Comparison of ENCODE assay signal across 28 cellular contexts in the genomic region with DNA sequence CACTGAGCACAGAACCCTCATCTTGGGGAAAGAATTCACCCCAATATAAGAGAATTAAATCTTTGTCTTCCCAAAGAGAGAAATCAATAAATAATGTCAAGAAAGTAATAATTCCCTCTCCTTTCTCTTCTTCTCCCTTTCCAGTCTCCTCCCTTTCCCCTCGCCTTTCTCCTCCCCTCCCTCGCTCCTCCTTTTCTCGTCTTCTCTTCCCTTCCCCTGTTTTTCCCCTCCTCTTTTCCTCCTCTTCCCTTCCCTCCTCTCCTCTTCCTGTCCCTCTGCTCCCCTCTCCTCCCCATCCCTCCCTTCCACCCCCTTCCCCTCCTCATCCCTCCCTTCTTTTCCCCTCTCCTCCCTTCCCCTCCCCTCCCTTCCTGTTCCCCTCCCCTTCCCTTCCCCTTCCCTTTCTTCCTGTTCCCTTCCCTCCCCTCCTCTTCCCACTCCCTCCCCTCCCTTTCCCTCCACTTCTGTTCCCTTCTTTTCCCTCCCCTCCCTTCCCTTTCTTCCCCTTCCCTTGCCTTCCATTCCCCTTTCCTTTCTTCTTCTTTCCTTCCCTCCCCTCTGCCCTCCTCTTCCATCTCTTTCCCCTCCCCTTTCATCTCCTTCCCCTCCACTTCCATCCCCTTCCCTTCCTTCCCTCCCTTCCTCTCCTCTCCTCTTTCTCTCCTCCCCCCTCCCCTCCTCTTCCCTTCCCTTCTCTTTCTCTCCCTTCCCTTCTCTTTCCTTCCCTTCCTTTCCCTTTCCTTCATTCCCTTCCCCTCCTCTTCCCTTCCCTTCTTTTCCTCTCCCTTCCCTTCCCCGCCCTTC.
A peak's percentile ranks its signal among the peaks of the same experiment; 100 is the strongest.
DNase-seq lines count a peak whose midpoint lies in the region; ATAC-seq, FAIRE-seq and TF ChIP-seq lines count a peak whose summit lies in the region.
"Had no signal": no experiment of that assay in that cellular context is flagged by ENCODE, and none has a peak within 500 bp of the region (broad histone marks: within the 10 kb centered on the region; RNA-seq: fewer than 3 reads in every experiment).

No MANE protein-coding gene starts in this region.

- no peaks in the 10 kb centered on the region for H3K23me2 ChIP-seq in H9 (ENCODE audit: insufficient read length, low read depth, low read length, poor library complexity, severe bottlenecking)

- peaks cover 9 to 11% (median 10%) of the 10 kb centered on the region in 3 experiments for H3K36me3 Mint-ChIP-seq in H9 (ENCODE audit: insufficient read depth in 1 of 3, low read depth in 3 of 3)
- H3K36me3 Mint-ChIP-seq: CD14-positive monocyte; CD4-positive, CD25-positive, alpha-beta regulatory T cell; CD8-positive, alpha-beta memory T cell had no signal

- H3K9ac ChIP-seq in H9 (ENCODE audit: extremely low read depth, insufficient read length, low read length) = no peak overlapping the region
- H3K9ac ChIP-seq: BLaER1 had no signal

- no peak overlapping the region for H3K18ac ChIP-seq in H9 (ENCODE audit: insufficient read length, low read depth, low read length)

- FAIRE-seq in urothelium cell line (lab: Jason Lieb, UNC) = peak; percentile 5
- FAIRE-seq: A204.1, GM12878, GM12892, GM18507 had no signal

- TF ChIP-seq CTCF in H9 (conservative IDR thresholded peaks at IDR 0.05) = no peak
- TF ChIP-seq CTCF in HEK293 (tag by site-specific recombination; IDR thresholded peaks at IDR 0.05) = no peak

- H3K27ac ChIP-seq in H9 (ENCODE audit: insufficient read length, low read depth, low read length) (no peak overlapping the region), HEK293 (ENCODE audit: extremely low read depth, low read depth, low read length) (no peak overlapping the region)
- H3K27ac ChIP-seq: BLaER1 had no signal

- H3K4ac ChIP-seq in H9 (ENCODE audit: low read depth, low read length) = no peak overlapping the region

- ATAC-seq in GM19328 (IDR thresholded peaks at IDR 0.05; ENCODE audit: unreplicated experiment) (no peak), HG03457 (IDR thresholded peaks at IDR 0.05; ENCODE audit: unreplicated experiment) (no peak)
- ATAC-seq: GM12878 had no signal

- H2BK12ac ChIP-seq in H9 (ENCODE audit: insufficient read length, low read depth, low read length) = no peak overlapping the region

- no peak overlapping the region for H3K23ac ChIP-seq in H9 (ENCODE audit: insufficient read length, low read depth, low read length)

- H3K9me3 ChIP-seq in H9 (ENCODE audit: control insufficient read depth, low read depth, low read length) = no peaks in the 10 kb centered on the region
- H3K9me3 ChIP-seq in HEK293 (ENCODE audit: control insufficient read depth, insufficient read depth, low read depth, low read length) = no peaks in the 10 kb centered on the region
- H3K9me3 ChIP-seq: BE2C had no signal

- no peaks in the 10 kb centered on the region for H3K79me1 ChIP-seq in H9 (ENCODE audit: insufficient read depth, low read depth, low read length, poor library complexity, severe bottlenecking)

- no peak overlapping the region for H2BK120ac ChIP-seq in H9 (ENCODE audit: low read depth, low read length, poor library complexity, severe bottlenecking)

- H3K4me3 Mint-ChIP-seq in H9 = no peak overlapping the region
- H3K4me3 Mint-ChIP-seq: CD14-positive monocyte; CD4-positive, alpha-beta memory T cell; CD4-positive, CD25-positive, alpha-beta regulatory T cell; CD8-positive, alpha-beta memory T cell had no signal

- no peak overlapping the region for H3K27ac Mint-ChIP-seq in H9
- H3K27ac Mint-ChIP-seq: CD14-positive monocyte; CD4-positive, alpha-beta memory T cell; CD4-positive, CD25-positive, alpha-beta regulatory T cell; CD8-positive, alpha-beta memory T cell had no signal

- CTCF ChIA-PET in HEK293 (lab: Yijun Ruan, JAX) = no interaction called here

- H3K14ac ChIP-seq in H9 (ENCODE audit: insufficient read depth, low read length) = no peak overlapping the region

- H3K4me2 ChIP-seq in H9 (ENCODE audit: insufficient read depth, insufficient read length, low read length) = no peak overlapping the region
- H3K4me2 ChIP-seq: BLaER1 had no signal

- no peaks in the 10 kb centered on the region for H4K20me1 ChIP-seq in H9 (ENCODE audit: control insufficient read depth, insufficient read depth, insufficient read length)
- H4K20me1 ChIP-seq: BLaER1 had no signal

- H3K4me3 ChIP-seq in HEK293 (ENCODE audit: low read depth, low read length) = no peak overlapping the region
- H3K4me3 ChIP-seq: BLaER1, GM12878 had no signal

- peak overlapping the region; percentile 97 for H4K8ac ChIP-seq in H9 (replicated peaks; ENCODE audit: insufficient read length, low read depth, low read length)

- DNase-seq in H9 (no peak), left kidney (ENCODE audit: low read depth, low spot score) (peak; percentile 0), urothelium cell line (ENCODE audit: low spot score) (no peak), MV-4-11 (lab: John Stamatoyannopoulos, UW) (no peak)
- DNase-seq: 8988T; ACHN; BE2C; C1 segment of cervical spinal cord; CD4-positive, alpha-beta memory T cell; CD4-positive, CD25-positive, alpha-beta regulatory T cell; CD8-positive, alpha-beta memory T cell; COR-L47; DMS 273 treated with DMSO at 0.1 percent for 48 hours; DMS153; DMS53; DMS79; DND-41; EL; GDM1 had no signal

- H2AFZ ChIP-seq in H9 (ENCODE audit: low read length) = no peak overlapping the region

- H3K27me3 Mint-ChIP-seq in H9 (ENCODE audit: low read depth) = peaks cover 2% of the 10 kb centered on the region; the same call in 1 of the 2 replicates
- H3K27me3 Mint-ChIP-seq: CD4-positive, alpha-beta memory T cell; CD4-positive, CD25-positive, alpha-beta regulatory T cell; CD8-positive, alpha-beta memory T cell had no signal

- peaks cover 4% of the 10 kb centered on the region in 2 experiments; a peak in 1 of 4 replicates for H3K4me1 Mint-ChIP-seq in H9
- H3K4me1 Mint-ChIP-seq: CD14-positive monocyte; CD4-positive, alpha-beta memory T cell; CD4-positive, CD25-positive, alpha-beta regulatory T cell; CD8-positive, alpha-beta memory T cell had no signal

- no peak overlapping the region for H2AK5ac ChIP-seq in H9 (ENCODE audit: insufficient read length, low read length)

- H3K79me2 ChIP-seq in H9 (ENCODE audit: insufficient read depth, low read length) = no peaks in the 10 kb centered on the region

- H2BK20ac ChIP-seq in H9 (ENCODE audit: low read depth, low read length, poor library complexity, severe bottlenecking) = no peak overlapping the region

- H3K9me3 Mint-ChIP-seq in H9 = peaks cover 10 to 12% of the 10 kb centered on the region in 2 experiments

- H2BK5ac ChIP-seq in H9 (ENCODE audit: insufficient read length, low read length) = no peak overlapping the region

- WGBS in H9 (ENCODE audit: extremely low coverage, insufficient read length, low lambda C conversion rate) = 100% methylated on average over 1 of the region's 4 CpGs

- H4K91ac ChIP-seq in H9 (ENCODE audit: insufficient read length, low read depth, low read length) = no peak overlapping the region

- H2BK15ac ChIP-seq in H9 (ENCODE audit: low read depth, low read length) = no peak overlapping the region

- H3T11ph ChIP-seq in H9 (ENCODE audit: low read length) = no peak overlapping the region

- no peak overlapping the region for H4K5ac ChIP-seq in H9 (ENCODE audit: insufficient read length, low read depth, low read length)

- POLR2A ChIA-PET in HEK293 (lab: Yijun Ruan, JAX) = no interaction called here

- H3K56ac ChIP-seq in H9 (ENCODE audit: insufficient read length, low read depth, low read length) = no peak overlapping the region

- no peaks in the 10 kb centered on the region for H3K36me3 ChIP-seq in HEK293 (ENCODE audit: control insufficient read depth in 2 of 2, insufficient read depth in 1 of 2, low read length in 2 of 2)
- H3K36me3 ChIP-seq: BE2C, BLaER1 had no signal

- H3K27me3 ChIP-seq in H9 (ENCODE audit: insufficient read depth, low read length) = no peaks in the 10 kb centered on the region
- H3K27me3 ChIP-seq: BE2C, BLaER1 had no signal

- no peaks in the 10 kb centered on the region for H3K4me1 ChIP-seq in H9 (ENCODE audit: insufficient read depth, low read length)
- no peaks in the 10 kb centered on the region for H3K4me1 ChIP-seq in HEK293 (ENCODE audit: control insufficient read depth, insufficient read depth, low read length)
- H3K4me1 ChIP-seq: BE2C, BLaER1 had no signal

TF ChIP-seq in HEK293, 187 proteins besides CTCF, POLR2A, EP300 and RAD21:
- TF ChIP-seq PRDM1 (tag by site-specific recombination; IDR thresholded peaks at IDR 0.05) (peak; percentile 50; the same call in 1 of the 2 replicates), ZNF24 (tag by site-specific recombination; IDR thresholded peaks at IDR 0.05) (no peak), ZNF837 (tag by site-specific recombination; IDR thresholded peaks at IDR 0.05) (no peak)
